In genomic region chr16:22192261-22193133, GRCh38 we compare ENCODE assay signal across 1 cellular context.
TF ChIP-seq lines count a peak whose summit lies in the region.

No MANE protein-coding gene starts in this region.

TF ChIP-seq in GM12878, 131 proteins besides CTCF, POLR2A, EP300 and RAD21 (continued from another document and continues in another):
- TF ChIP-seq ZNF592 (IDR thresholded peaks at IDR 0.05) (no peak), EZH2 (IDR thresholded peaks at IDR 0.05; ENCODE audit: borderline replicate concordance, control insufficient read depth, low read depth, low read length) (no peak), ZBTB33 (IDR thresholded peaks at IDR 0.05) (no peak), POLR2AphosphoS2 (IDR thresholded peaks at IDR 0.05; ENCODE audit: low read depth, low read length) (0 out of 2 replicates have a peak, but pooled peaks have one; percentile 40), RFX5 (IDR thresholded peaks at IDR 0.05; ENCODE audit: low read depth, low read length) (no peak), SMAD5 (IDR thresholded peaks at IDR 0.05; ENCODE audit: low read depth) (no peak), NBN (IDR thresholded peaks at IDR 0.05) (peak; percentile 85; the same call in 1 of the 2 replicates), ELK1 (IDR thresholded peaks at IDR 0.05; ENCODE audit: low read depth, low read length) (no peak), SMC3 (IDR thresholded peaks at IDR 0.05; ENCODE audit: borderline replicate concordance, low read length) (no peak), MAX (IDR thresholded peaks at IDR 0.05; ENCODE audit: low read depth, low read length) (peak; percentile 90), HDAC6 (IDR thresholded peaks at IDR 0.05; ENCODE audit: unreplicated experiment) (no peak), ZNF207 (IDR thresholded peaks at IDR 0.05; ENCODE audit: borderline replicate concordance) (no peak), SUPT20H (IDR thresholded peaks at IDR 0.05; ENCODE audit: borderline replicate concordance, control insufficient read depth, low read depth, low read length) (no peak), EED (IDR thresholded peaks at IDR 0.05; ENCODE audit: low read depth) (peak; percentile 92), RCOR1 (conservative IDR thresholded peaks at IDR 0.05; ENCODE audit: low read depth, low read length) (no peak), ZNF217 (IDR thresholded peaks at IDR 0.05) (no peak), NRF1 (conservative IDR thresholded peaks at IDR 0.05; ENCODE audit: low read depth, low read length) (no peak), IKZF1 (conservative IDR thresholded peaks at IDR 0.05) (peak; percentile 95), BMI1 (IDR thresholded peaks at IDR 0.05; ENCODE audit: borderline replicate concordance) (no peak; the same call in 1 of the 2 replicates), MTA3 (IDR thresholded peaks at IDR 0.05; ENCODE audit: borderline replicate concordance, low read length) (no peak), KAT2A (conservative IDR thresholded peaks at IDR 0.05; ENCODE audit: control insufficient read depth, low read depth, low read length) (no peak), FOXK2 (IDR thresholded peaks at IDR 0.05) (peak; percentile 82), FOS (IDR thresholded peaks at IDR 0.05; ENCODE audit: borderline replicate concordance, extremely low read depth, insufficient read length) (no peak), SKIL (IDR thresholded peaks at IDR 0.05; ENCODE audit: low read depth, poor library complexity, severe bottlenecking) (peak; percentile 65), TCF7 (IDR thresholded peaks at IDR 0.05; ENCODE audit: borderline replicate concordance) (no peak), JUNB (IDR thresholded peaks at IDR 0.05) (no peak), CHD2 (IDR thresholded peaks at IDR 0.05; ENCODE audit: borderline replicate concordance, low read depth, low read length) (0 out of 2 replicates have a peak, but pooled peaks have one; percentile 25), HCFC1 (IDR thresholded peaks at IDR 0.05; ENCODE audit: low read length) (no peak), YY1 (IDR thresholded peaks at IDR 0.05; ENCODE audit: low read depth, low read length) (peak; percentile 5; the same call in 1 of the 2 replicates), ZNF622 (IDR thresholded peaks at IDR 0.05) (no peak), BCL11A (IDR thresholded peaks at IDR 0.05; ENCODE audit: low read depth, low read length) (0 out of 2 replicates have a peak, but pooled peaks have one; percentile 24), IKZF2 (IDR thresholded peaks at IDR 0.05) (peak; percentile 98; a peak in 3 of 4 replicates), E2F4 (IDR thresholded peaks at IDR 0.05; ENCODE audit: low read depth, low read length) (no peak), ZNF384 (IDR thresholded peaks at IDR 0.05; ENCODE audit: borderline replicate concordance, low read depth, low read length) (no peak), KDM1A (IDR thresholded peaks at IDR 0.05; ENCODE audit: borderline replicate concordance) (no peak), DPF2 (IDR thresholded peaks at IDR 0.05) (peak; percentile 64; the same call in 1 of the 2 replicates), RBBP5 (conservative IDR thresholded peaks at IDR 0.05) (no peak)
- TF ChIP-seq, protein P1, sequence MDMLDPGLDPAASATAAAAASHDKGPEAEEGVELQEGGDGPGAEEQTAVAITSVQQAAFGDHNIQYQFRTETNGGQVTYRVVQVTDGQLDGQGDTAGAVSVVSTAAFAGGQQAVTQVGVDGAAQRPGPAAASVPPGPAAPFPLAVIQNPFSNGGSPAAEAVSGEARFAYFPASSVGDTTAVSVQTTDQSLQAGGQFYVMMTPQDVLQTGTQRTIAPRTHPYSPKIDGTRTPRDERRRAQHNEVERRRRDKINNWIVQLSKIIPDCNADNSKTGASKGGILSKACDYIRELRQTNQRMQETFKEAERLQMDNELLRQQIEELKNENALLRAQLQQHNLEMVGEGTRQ (IDR thresholded peaks at IDR 0.05; ENCODE audit: borderline replicate concordance, low read depth, low read length), result peak; percentile 78
- TF ChIP-seq, protein P2, sequence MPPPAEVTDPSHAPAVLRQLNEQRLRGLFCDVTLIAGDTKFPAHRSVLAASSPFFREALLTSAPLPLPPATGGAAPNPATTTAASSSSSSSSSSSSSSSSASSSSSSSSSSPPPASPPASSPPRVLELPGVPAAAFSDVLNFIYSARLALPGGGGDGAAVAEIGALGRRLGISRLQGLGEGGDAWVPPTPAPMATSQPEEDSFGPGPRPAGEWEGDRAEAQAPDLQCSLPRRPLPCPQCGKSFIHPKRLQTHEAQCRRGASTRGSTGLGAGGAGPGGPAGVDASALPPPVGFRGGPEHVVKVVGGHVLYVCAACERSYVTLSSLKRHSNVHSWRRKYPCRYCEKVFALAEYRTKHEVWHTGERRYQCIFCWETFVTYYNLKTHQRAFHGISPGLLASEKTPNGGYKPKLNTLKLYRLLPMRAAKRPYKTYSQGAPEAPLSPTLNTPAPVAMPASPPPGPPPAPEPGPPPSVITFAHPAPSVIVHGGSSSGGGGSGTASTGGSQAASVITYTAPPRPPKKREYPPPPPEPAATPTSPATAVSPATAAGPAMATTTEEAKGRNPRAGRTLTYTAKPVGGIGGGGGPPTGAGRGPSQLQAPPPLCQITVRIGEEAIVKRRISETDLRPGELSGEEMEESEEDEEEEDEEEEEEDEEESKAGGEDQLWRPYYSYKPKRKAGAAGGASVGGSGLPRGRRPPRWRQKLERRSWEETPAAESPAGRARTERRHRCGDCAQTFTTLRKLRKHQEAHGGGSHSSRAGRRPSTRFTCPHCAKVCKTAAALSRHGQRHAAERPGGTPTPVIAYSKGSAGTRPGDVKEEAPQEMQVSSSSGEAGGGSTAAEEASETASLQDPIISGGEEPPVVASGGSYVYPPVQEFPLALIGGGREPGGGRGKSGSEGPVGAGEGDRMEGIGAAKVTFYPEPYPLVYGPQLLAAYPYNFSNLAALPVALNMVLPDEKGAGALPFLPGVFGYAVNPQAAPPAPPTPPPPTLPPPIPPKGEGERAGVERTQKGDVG (CRISPR knock-in tag; IDR thresholded peaks at IDR 0.05), result no peak
- TF ChIP-seq, protein P3, sequence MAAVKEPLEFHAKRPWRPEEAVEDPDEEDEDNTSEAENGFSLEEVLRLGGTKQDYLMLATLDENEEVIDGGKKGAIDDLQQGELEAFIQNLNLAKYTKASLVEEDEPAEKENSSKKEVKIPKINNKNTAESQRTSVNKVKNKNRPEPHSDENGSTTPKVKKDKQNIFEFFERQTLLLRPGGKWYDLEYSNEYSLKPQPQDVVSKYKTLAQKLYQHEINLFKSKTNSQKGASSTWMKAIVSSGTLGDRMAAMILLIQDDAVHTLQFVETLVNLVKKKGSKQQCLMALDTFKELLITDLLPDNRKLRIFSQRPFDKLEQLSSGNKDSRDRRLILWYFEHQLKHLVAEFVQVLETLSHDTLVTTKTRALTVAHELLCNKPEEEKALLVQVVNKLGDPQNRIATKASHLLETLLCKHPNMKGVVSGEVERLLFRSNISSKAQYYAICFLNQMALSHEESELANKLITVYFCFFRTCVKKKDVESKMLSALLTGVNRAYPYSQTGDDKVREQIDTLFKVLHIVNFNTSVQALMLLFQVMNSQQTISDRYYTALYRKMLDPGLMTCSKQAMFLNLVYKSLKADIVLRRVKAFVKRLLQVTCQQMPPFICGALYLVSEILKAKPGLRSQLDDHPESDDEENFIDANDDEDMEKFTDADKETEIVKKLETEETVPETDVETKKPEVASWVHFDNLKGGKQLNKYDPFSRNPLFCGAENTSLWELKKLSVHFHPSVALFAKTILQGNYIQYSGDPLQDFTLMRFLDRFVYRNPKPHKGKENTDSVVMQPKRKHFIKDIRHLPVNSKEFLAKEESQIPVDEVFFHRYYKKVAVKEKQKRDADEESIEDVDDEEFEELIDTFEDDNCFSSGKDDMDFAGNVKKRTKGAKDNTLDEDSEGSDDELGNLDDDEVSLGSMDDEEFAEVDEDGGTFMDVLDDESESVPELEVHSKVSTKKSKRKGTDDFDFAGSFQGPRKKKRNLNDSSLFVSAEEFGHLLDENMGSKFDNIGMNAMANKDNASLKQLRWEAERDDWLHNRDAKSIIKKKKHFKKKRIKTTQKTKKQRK (IDR thresholded peaks at IDR 0.05; ENCODE audit: low read depth, low read length), result no peak
- TF ChIP-seq, protein P4, sequence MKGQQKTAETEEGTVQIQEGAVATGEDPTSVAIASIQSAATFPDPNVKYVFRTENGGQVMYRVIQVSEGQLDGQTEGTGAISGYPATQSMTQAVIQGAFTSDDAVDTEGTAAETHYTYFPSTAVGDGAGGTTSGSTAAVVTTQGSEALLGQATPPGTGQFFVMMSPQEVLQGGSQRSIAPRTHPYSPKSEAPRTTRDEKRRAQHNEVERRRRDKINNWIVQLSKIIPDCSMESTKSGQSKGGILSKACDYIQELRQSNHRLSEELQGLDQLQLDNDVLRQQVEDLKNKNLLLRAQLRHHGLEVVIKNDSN (IDR thresholded peaks at IDR 0.05; ENCODE audit: borderline replicate concordance, extremely low read length, insufficient read depth, low read depth, low read length), result peak; percentile 67
